Comparison of ENCODE assay signal across 8 cellular contexts in the genomic region with DNA sequence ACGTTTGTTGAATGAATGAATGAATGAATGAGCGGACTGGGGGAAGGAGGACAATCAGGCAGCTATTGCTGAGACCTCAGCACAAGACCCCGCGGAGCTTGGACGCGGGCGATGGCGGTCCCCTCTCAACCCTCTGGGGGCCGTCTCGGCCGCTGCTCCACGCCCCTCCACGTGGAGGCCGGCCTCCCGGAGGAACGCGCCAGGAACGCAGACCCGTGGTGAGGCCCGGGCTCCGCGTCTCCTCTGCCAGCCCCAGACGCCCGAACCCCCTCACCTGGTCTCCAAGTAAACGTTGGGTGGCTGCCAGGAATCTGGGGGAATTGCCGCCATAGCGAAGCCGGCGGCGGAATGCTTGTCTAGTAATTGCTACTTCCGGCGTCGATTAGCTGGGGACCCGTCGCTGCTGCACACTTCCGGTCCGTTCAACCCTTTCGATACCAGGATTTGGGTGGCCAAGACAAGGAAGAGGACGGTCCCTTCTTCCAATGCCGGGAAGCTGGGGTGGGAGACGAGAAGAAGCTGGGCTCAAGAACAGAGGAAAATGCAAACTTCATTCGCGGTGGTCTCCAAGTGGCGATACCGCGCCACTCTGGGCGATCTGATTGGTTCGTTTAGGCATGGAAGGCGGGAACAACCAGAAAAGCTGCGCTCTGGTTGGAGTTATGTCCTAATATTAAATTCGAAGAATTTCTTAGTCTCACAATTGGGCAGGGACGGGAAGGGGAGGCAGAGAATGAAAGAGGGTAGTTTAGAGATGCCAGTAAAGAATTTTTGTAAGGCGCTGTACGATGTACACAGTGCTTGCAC. TPM values are rescaled to one million over a fixed set of nuclear protein-coding genes. Genes with fewer than 3 reads are reported as not detected.
A peak's percentile ranks its signal among the peaks of the same experiment; 100 is the strongest.
DNase-seq lines count a peak whose midpoint lies in the region; ATAC-seq and TF ChIP-seq lines count a peak whose summit lies in the region.

A gene (minus strand): TSS at position 361 of the 807 bp plus-strand sequence. CDS start 31 bp downstream, at position 330.

- no peak for TF ChIP-seq CTCF in Panc1 (IDR thresholded peaks at IDR 0.05)

- H3K36me3 ChIP-seq in Panc1 (ENCODE audit: control insufficient read depth, insufficient read depth, low read length) (peaks cover 8% of the 10 kb centered on the region), muscle layer of colon (ENCODE audit: insufficient read depth, low read length) (no peaks in the 10 kb centered on the region)

- CTCF ChIA-PET in Panc1 (lab: Charles Lee), result interaction anchor here (0.6 to 0.9 kb wide), 3 partner anchors 39 to 145 kb away, joined by 4 to 9 read pairs (median 7); no protein-coding TSS in a partner anchor

- peaks cover 8% of the 10 kb centered on the region for H3K27me3 Mint-ChIP-seq in activated T-cell treated with anti-CD3 and anti-CD28 coated beads, Interleukin-2, amount 50 U/mL, for 4 hours (ENCODE audit: low read depth)

- H3K4me3 ChIP-seq in Jurkat, Clone E6-1 (ENCODE audit: low read length), result peak within 1 kb of the TSS; percentile 94
- H3K4me3 ChIP-seq in Panc1 (ENCODE audit: low read depth in 2 of 2, low read length in 2 of 2), result peak within 1 kb of the TSS; percentile 90 to 93
- peak within 1 kb of the TSS; percentile 67 to 100 for H3K4me3 ChIP-seq in muscle layer of colon (ENCODE audit: low read depth in 1 of 2, low read length in 2 of 2)

- no peaks in the 10 kb centered on the region for H3K9me3 ChIP-seq in Panc1 (ENCODE audit: control insufficient read depth, insufficient read depth, low read depth, low read length)
- H3K9me3 ChIP-seq in muscle layer of colon (ENCODE audit: low read length), result no peaks in the 10 kb centered on the region

- no peaks in the 10 kb centered on the region for H3K27me3 ChIP-seq in Panc1 (ENCODE audit: control insufficient read depth, insufficient read depth, low read length)
- no peaks in the 10 kb centered on the region for H3K27me3 ChIP-seq in muscle layer of colon (ENCODE audit: control insufficient read depth in 1 of 2, insufficient read depth in 2 of 2, low read length in 2 of 2)

- H3K4me1 ChIP-seq in Panc1 (ENCODE audit: control insufficient read depth, insufficient read depth, low read length), result peaks cover 16% of the 10 kb centered on the region
- H3K4me1 ChIP-seq in muscle layer of colon (ENCODE audit: insufficient read depth, low read length), result peaks cover 17% of the 10 kb centered on the region

- H3K36me3 Mint-ChIP-seq in activated T-cell treated with anti-CD3 and anti-CD28 coated beads, Interleukin-2, amount 50 U/mL, for 4 hours (ENCODE audit: insufficient read depth), result peaks cover 21% of the 10 kb centered on the region

- no peaks in the 10 kb centered on the region for H3K9me3 Mint-ChIP-seq in activated T-cell treated with anti-CD3 and anti-CD28 coated beads, Interleukin-2, amount 50 U/mL, for 4 hours

- peak within 1 kb of the TSS; percentile 90 for H3K4me3 Mint-ChIP-seq in activated T-cell treated with anti-CD3 and anti-CD28 coated beads, Interleukin-2, amount 50 U/mL, for 4 hours

- POLR2A ChIA-PET in Panc1 (lab: Charles Lee), result interaction anchor here (0.6 to 0.7 kb wide), 2 partner anchors 10 to 98 kb away, joined by 5 to 7 read pairs; no protein-coding TSS in a partner anchor

- peak within 1 kb of the TSS; percentile 42 for H3K9ac ChIP-seq in muscle layer of colon (ENCODE audit: low read length)

- DNase-seq in DMS114 treated with DMSO at 0.1 percent for 48 hours (lab: John Stamatoyannopoulos, UW; ENCODE audit: unreplicated experiment) (peak; percentile 99), Panc1 (ENCODE audit: low read depth, low spot score) (peak; percentile 72)
- peak; percentile 92 for DNase-seq in Jurkat, Clone E6-1 (ENCODE audit: low read depth, low spot score)
- peak; percentile 77 for DNase-seq in activated T-cell treated with anti-CD3 and anti-CD28 coated beads, Interleukin-2, amount 50 U/mL, for 4 hours
- peak; percentile 59 for DNase-seq in stimulated activated CD8-positive, alpha-beta memory T cell treated with anti-CD3 and anti-CD28 coated beads, Interleukin-7, amount 100 ng/mL, for 24 hours (ENCODE audit: low read depth)

- peak; percentile 73 for ATAC-seq in GM21529 (IDR thresholded peaks at IDR 0.05; ENCODE audit: unreplicated experiment)
- peak; percentile 95 for ATAC-seq in Panc1
- peak; percentile 91 for ATAC-seq in activated T-cell treated with anti-CD3 and anti-CD28 coated beads, Interleukin-2, amount 50 U/mL, for 4 hours
- peak; percentile 74 for ATAC-seq in esophagus mucosa

- in situ Hi-C loops in Panc1 (cut with HindIII; ENCODE audit: low pct_unique_long_range_greater_than_20kb, low sequenced_read_pairs), result no loop called here

- intact Hi-C loops in Panc1 (cut with micrococcal nuclease; ENCODE audit: unreplicated experiment), result no loop called here

- H3K4me1 Mint-ChIP-seq in activated T-cell treated with anti-CD3 and anti-CD28 coated beads, Interleukin-2, amount 50 U/mL, for 4 hours (ENCODE audit: low read depth), result peaks cover 26% of the 10 kb centered on the region

- H3K27ac ChIP-seq in Panc1 (ENCODE audit: low read length), result peak within 1 kb of the TSS; percentile 95
- H3K27ac ChIP-seq in muscle layer of colon (ENCODE audit: low read depth, low read length), result peak within 1 kb of the TSS; percentile 92

- no TSS peak for BruUV-seq in Panc1 (replicated peaks; lab: Mats Ljungman, UMichigan)

RNA-seq across cellular contexts. Expression of the gene that starts here (rescaled TPM):
- 64.8 TPM for polyA plus RNA-seq in Jurkat, Clone E6-1 (2012; ENCODE audit: insufficient read depth, insufficient read length)
- total RNA-seq in Panc1 (2021; ENCODE audit: unreplicated experiment), result 44.1 TPM
- 34.5 TPM for polyA plus RNA-seq in Panc1 (2012; ENCODE audit: insufficient read length)
- 10 to 100 TPM; 79.9 to 82.7 (median 81.5) TPM for total RNA-seq in activated T-cell treated with anti-CD3 and anti-CD28 coated beads, Interleukin-2, amount 50 U/mL, for 4 hours
- total RNA-seq in esophagus mucosa, result 25.5 TPM

Comparison
In these comparisons a context has a peak if more than half of its experiments do, and no peak if none do; other contexts are left out.
1. Peak in every context shown above with its lines: DNase-seq, ATAC-seq, H3K4me3 ChIP-seq and H3K27ac ChIP-seq.